23 cellular contexts compared by ENCODE assay signal in genomic region chr11:35676611-35676965, GRCh38. TPM values are rescaled to one million over a fixed set of nuclear protein-coding genes. Genes with fewer than 3 reads are reported as not detected.
DNase-seq lines count a peak whose midpoint lies in the region; ATAC-seq and TF ChIP-seq lines count a peak whose summit lies in the region.
"Had no signal": no experiment of that assay in that cellular context is flagged by ENCODE, and none has a peak within 500 bp of the region (broad histone marks: within the 10 kb centered on the region; RNA-seq: fewer than 3 reads in every experiment).

No MANE protein-coding gene starts in this region.

- no peaks in the 10 kb centered on the region for H3K27me3 Mint-ChIP-seq in nephron (ENCODE audit: low read depth)
- H3K27me3 Mint-ChIP-seq: activated B cell treated with CpG ODN at 0.5 μM for 24 hours; activated CD8-positive, alpha-beta T cell treated with anti-CD3 and anti-CD28 coated beads for 36 hours had no signal

- H3K4me3 ChIP-seq in BLaER1 treated with 17β-estradiol and CSF1 and Interleukin-3, amounts not matched to agents 10 nM and 100 nM = no peak overlapping the region
- no peak overlapping the region for H3K4me3 ChIP-seq in PC-9
- H3K4me3 ChIP-seq: hepatocyte, prostate gland, tibial artery had no signal

- peaks cover 14 to 52% (median 32%) of the 10 kb centered on the region in 10 experiments; a peak in 18 of 20 replicates for H3K4me1 ChIP-seq in BLaER1 treated with 17β-estradiol and CSF1 and Interleukin-3, amounts not matched to agents 10 nM and 100 nM
- H3K4me1 ChIP-seq in PC-9 (replicated peaks; ENCODE audit: insufficient read depth) = peaks cover 12% of the 10 kb centered on the region; the same call in 1 of the 2 replicates
- H3K4me1 ChIP-seq: prostate gland had no signal

- peaks cover 69% of the 10 kb centered on the region for H3K4me1 Mint-ChIP-seq in nephron

- no peak overlapping the region for H3K27ac ChIP-seq in BLaER1 treated with 17β-estradiol and CSF1 and Interleukin-3, amounts not matched to agents 10 nM and 100 nM
- peak overlapping the region; percentile 10; the same call in 1 of the 2 replicates for H3K27ac ChIP-seq in PC-9
- H3K27ac ChIP-seq: hepatocyte, prostate gland, tibial artery had no signal

- CTCF ChIA-PET in PC-9 (lab: Charles Lee) = interaction anchor here (1.4 kb wide), 1 partner anchor 145 kb away, joined by 7 read pairs; no protein-coding TSS in a partner anchor

- H3K4me2 ChIP-seq in BLaER1 treated with 17β-estradiol and CSF1 and Interleukin-3, amounts not matched to agents 10 nM and 100 nM = peak overlapping the region in 8 of 11 experiments; percentile 6 to 56 (median 42); a peak in 14 of 22 replicates
- H3K4me2 ChIP-seq in PC-9 = no peak overlapping the region
- H3K4me2 ChIP-seq: hepatocyte, SK-N-SH had no signal

- H3K36me3 ChIP-seq in BLaER1 treated with 17β-estradiol and CSF1 and Interleukin-3, amounts not matched to agents 10 nM and 100 nM = peaks cover 0 to 31% (median 15%) of the 10 kb centered on the region in 11 experiments; a peak in 10 of 22 replicates
- peaks cover 7% of the 10 kb centered on the region; the same call in 1 of the 2 replicates for H3K36me3 ChIP-seq in PC-9 (ENCODE audit: low read depth)
- H3K36me3 ChIP-seq: prostate gland, tibial artery had no signal

- no peaks in the 10 kb centered on the region for H3K36me3 Mint-ChIP-seq in nephron (ENCODE audit: low read depth)
- H3K36me3 Mint-ChIP-seq: activated naive CD4-positive, alpha-beta T cell treated with anti-CD3 and anti-CD28 coated beads, Interleukin-2, amount 50 U/mL, for 72 hours had no signal

- no peaks in the 10 kb centered on the region for H3K9me2 ChIP-seq in PC-9 (ENCODE audit: insufficient read depth)
- H3K9me2 ChIP-seq: SK-N-SH had no signal

- H3K9ac ChIP-seq in BLaER1 treated with 17β-estradiol and CSF1 and Interleukin-3, amounts not matched to agents 10 nM and 100 nM = peak overlapping the region in 1 of 11 experiments; percentile 10; a peak in 1 of 22 replicates
- H3K9ac ChIP-seq: SK-N-SH had no signal

- peak; percentile 21 for ATAC-seq in GM18517 (IDR thresholded peaks at IDR 0.05; ENCODE audit: unreplicated experiment)
- no peak for ATAC-seq in GM19455 (IDR thresholded peaks at IDR 0.05; ENCODE audit: unreplicated experiment)
- ATAC-seq in GM19351 (IDR thresholded peaks at IDR 0.05; ENCODE audit: unreplicated experiment) = no peak
- ATAC-seq in GM19467 (IDR thresholded peaks at IDR 0.05; ENCODE audit: unreplicated experiment) = no peak
- ATAC-seq: activated CD8-positive, alpha-beta T cell treated with anti-CD3 and anti-CD28 coated beads for 36 hours; activated naive CD4-positive, alpha-beta T cell treated with anti-CD3 and anti-CD28 coated beads, Interleukin-2, amount 50 U/mL, for 72 hours; Panc1 had no signal

- intact Hi-C loops in PC-9 (cut with micrococcal nuclease; ENCODE audit: unreplicated experiment) = no loop called here

- peak overlapping the region in 1 of 3 experiments; percentile 10 for H3K4me3 Mint-ChIP-seq in nephron
- H3K4me3 Mint-ChIP-seq: activated B cell treated with CpG ODN at 0.5 μM for 24 hours; activated CD8-positive, alpha-beta T cell treated with anti-CD3 and anti-CD28 coated beads for 36 hours; nephron progenitor cell had no signal

- POLR2A ChIA-PET in PC-9 (lab: Charles Lee; ENCODE audit: unreplicated experiment) = no interaction called here

- H3K9me3 Mint-ChIP-seq in nephron = no peaks in the 10 kb centered on the region
- H3K9me3 Mint-ChIP-seq: activated B cell treated with CpG ODN at 0.5 μM for 24 hours; activated CD8-positive, alpha-beta T cell treated with anti-CD3 and anti-CD28 coated beads for 36 hours; activated naive CD4-positive, alpha-beta T cell treated with anti-CD3 and anti-CD28 coated beads, Interleukin-2, amount 50 U/mL, for 72 hours; nephron progenitor cell had no signal

- H3F3A ChIP-seq in PC-9 (ENCODE audit: insufficient read depth, low read depth) = peaks cover 3% of the 10 kb centered on the region; the same call in 1 of the 2 replicates

- H3K79me2 ChIP-seq in PC-9 (ENCODE audit: low read depth) = peaks cover 97% of the 10 kb centered on the region

- no peak for DNase-seq in PC-9
- DNase-seq: activated B cell treated with CpG ODN at 0.5 μM for 24 hours; activated CD8-positive, alpha-beta T cell treated with anti-CD3 and anti-CD28 coated beads for 36 hours; activated T-cell treated with anti-CD3 and anti-CD28 coated beads, Interleukin-2, amount 50 U/mL, for 48 hours; COR-L47; cortex of kidney; H7; NCI-H1436; nephron progenitor cell; SK-N-SH; stimulated activated CD4-positive, alpha-beta T cell treated with anti-CD3 and anti-CD28 coated beads, Interleukin-12 subunit alpha, Interleukin-12 subunit beta, amount 100 ng/mL, for 4 hours; T-helper 9 cell; tibial artery had no signal

- 0 out of 22 replicates have a peak, but pooled peaks cover 0 to 3% (median 0%) of the 10 kb centered on the region in 11 experiments for H3K9me3 ChIP-seq in BLaER1 treated with 17β-estradiol and CSF1 and Interleukin-3, amounts not matched to agents 10 nM and 100 nM (replicated peaks in 1 of 11)
- H3K9me3 ChIP-seq in PC-9 (ENCODE audit: insufficient read depth, low read depth) = no peaks in the 10 kb centered on the region
- H3K9me3 ChIP-seq: prostate gland, SK-N-SH, tibial artery had no signal

- TF ChIP-seq CTCF in PC-9 (conservative IDR thresholded peaks at IDR 0.05) (no peak), nephron (IDR thresholded peaks at IDR 0.05; ENCODE audit: unreplicated experiment in 3 of 3) (no peak)

- H3K27ac Mint-ChIP-seq in nephron = peak overlapping the region; percentile 50 to 72 (median 53)
- H3K27ac Mint-ChIP-seq: activated CD8-positive, alpha-beta T cell treated with anti-CD3 and anti-CD28 coated beads for 36 hours; activated naive CD4-positive, alpha-beta T cell treated with anti-CD3 and anti-CD28 coated beads, Interleukin-2, amount 50 U/mL, for 72 hours; nephron progenitor cell had no signal

- no TSS peak for BruUV-seq in PC-9 (replicated peaks; lab: Mats Ljungman, UMichigan)

- peaks cover 25 to 97% (median 87%) of the 10 kb centered on the region in 11 experiments; a peak in 19 of 22 replicates for H4K20me1 ChIP-seq in BLaER1 treated with 17β-estradiol and CSF1 and Interleukin-3, amounts not matched to agents 10 nM and 100 nM
- H4K20me1 ChIP-seq in PC-9 (ENCODE audit: insufficient read depth) = peaks cover 65% of the 10 kb centered on the region

- no peak overlapping the region for H2AFZ ChIP-seq in PC-9
- H2AFZ ChIP-seq: hepatocyte had no signal

- no peaks in the 10 kb centered on the region for H3K27me3 ChIP-seq in BLaER1 treated with 17β-estradiol and CSF1 and Interleukin-3, amounts not matched to agents 10 nM and 100 nM
- H3K27me3 ChIP-seq in PC-9 (ENCODE audit: insufficient read depth, low read depth) = no peaks in the 10 kb centered on the region
- H3K27me3 ChIP-seq: hepatocyte, tibial artery had no signal

RNA-seq across cellular contexts. Expression of gene TRIM44, which starts 14.0 kb away (rescaled TPM):
- total RNA-seq in PC-9 (2021) = 91.7 and 100 TPM in 2 replicates

RNA-seq across cellular contexts. Expression of gene FJX1, which starts 58.3 kb away (rescaled TPM):
- total RNA-seq in PC-9 (2021) = 14.8 and 17.5 TPM in 2 replicates
